ENCODE assay signal across 10 cellular contexts in the genomic region with DNA sequence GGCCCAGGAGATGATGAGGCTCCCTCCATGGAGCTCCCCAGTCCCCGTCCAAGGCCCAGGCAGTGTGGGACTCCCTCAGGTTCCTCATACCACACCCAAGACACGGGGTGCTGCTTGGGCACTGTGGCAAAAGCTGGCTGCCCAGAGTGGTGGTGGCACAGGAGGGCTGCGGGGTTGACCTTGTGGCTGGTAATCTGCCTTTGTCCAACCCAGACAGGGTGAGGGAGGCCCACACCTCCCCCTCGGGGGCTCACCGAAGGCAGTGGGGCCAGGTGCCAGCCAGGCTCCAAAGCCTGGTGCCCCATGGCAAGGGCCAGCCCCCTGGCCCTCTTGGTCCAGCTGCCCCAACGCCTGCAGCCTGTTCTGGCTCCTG. TPM values are rescaled to one million over a fixed set of nuclear protein-coding genes. Genes with fewer than 3 reads are reported as not detected.
DNase-seq lines count a peak whose midpoint lies in the region; ATAC-seq and TF ChIP-seq lines count a peak whose summit lies in the region.
"Had no signal": no experiment of that assay in that cellular context is flagged by ENCODE, and none has a peak within 500 bp of the region (broad histone marks: within the 10 kb centered on the region; RNA-seq: fewer than 3 reads in every experiment).

No MANE protein-coding gene starts in this region.

- H3K4me3 ChIP-seq in Panc1 (ENCODE audit: low read depth in 2 of 2, low read length in 2 of 2), result no peak overlapping the region
- peak overlapping the region in 1 of 2 donors; percentile 47 for H3K4me3 ChIP-seq in duodenal mucosa (ENCODE audit: low read depth in 1 of 2, low read length in 2 of 2)
- H3K4me3 ChIP-seq in muscle layer of duodenum (ENCODE audit: low read depth in 1 of 2, low read length in 2 of 2), result no peak overlapping the region
- H3K4me3 ChIP-seq in urinary bladder (ENCODE audit: low read depth, low read length), result no peak overlapping the region

- BruUV-seq in Panc1 (replicated peaks; lab: Mats Ljungman, UMichigan), result no TSS peak

- intact Hi-C loops in Panc1 (cut with micrococcal nuclease; ENCODE audit: unreplicated experiment), result no loop called here

- H3K9ac ChIP-seq in duodenal mucosa (ENCODE audit: low read depth in 1 of 2, low read length in 2 of 2), result peak overlapping the region; percentile 43 to 46

- in situ Hi-C loops in Panc1 (cut with HindIII; ENCODE audit: low pct_unique_long_range_greater_than_20kb, low sequenced_read_pairs) (no loop called here), ACHN (cut with HindIII; ENCODE audit: low pct_ligation_motif_present, low pct_unique_long_range_greater_than_20kb, low sequenced_read_pairs) (no loop called here)

- CTCF ChIA-PET in Panc1 (lab: Charles Lee), result interaction anchor here (0.7 kb wide), 1 partner anchor 135 kb away, joined by 3 read pairs; no protein-coding TSS in a partner anchor

- H3K4me1 ChIP-seq in Panc1 (ENCODE audit: control insufficient read depth, insufficient read depth, low read length), result peaks cover 41% of the 10 kb centered on the region
- H3K4me1 ChIP-seq in duodenal mucosa (ENCODE audit: control insufficient read depth in 1 of 2, insufficient read depth in 2 of 2, low read length in 2 of 2), result peaks cover 34 to 36% of the 10 kb centered on the region in 2 donors
- H3K4me1 ChIP-seq in muscle layer of duodenum (ENCODE audit: control insufficient read depth in 1 of 2, insufficient read depth in 2 of 2, low read length in 2 of 2), result peaks cover 3% of the 10 kb centered on the region in 2 donors
- H3K4me1 ChIP-seq in urinary bladder (ENCODE audit: insufficient read depth), result no peaks in the 10 kb centered on the region

- no peak for DNase-seq in Panc1 (ENCODE audit: low read depth, low spot score)
- DNase-seq in ACHN, result no peak
- no peak for DNase-seq in activated naive CD4-positive, alpha-beta T cell (lab: John Stamatoyannopoulos, UW)
- DNase-seq: activated T-cell treated with anti-CD3 and anti-CD28 coated beads, Interleukin-2, amount 50 U/mL, for 24 hours; effector memory CD4-positive, alpha-beta T cell; stimulated activated CD4-positive, alpha-beta T cell treated with anti-CD3 and anti-CD28 coated beads, Interleukin-1b, Interleukin-23, amount 100 ng/mL, for 48 hours had no signal

- WGBS in urinary bladder, result 83% methylated on average over 6 of the region's 6 CpGs

- peak; percentile 1; the same call in 1 of the 2 replicates for ATAC-seq in Panc1
- no peak for ATAC-seq in HG02763 (IDR thresholded peaks at IDR 0.05; ENCODE audit: unreplicated experiment)

- TF ChIP-seq CTCF in Panc1 (IDR thresholded peaks at IDR 0.05), result no peak

- no peaks in the 10 kb centered on the region for H3K27me3 ChIP-seq in Panc1 (ENCODE audit: control insufficient read depth, insufficient read depth, low read length)
- H3K27me3 ChIP-seq in duodenal mucosa (ENCODE audit: control insufficient read depth in 1 of 2, insufficient read depth in 2 of 2, low read length in 2 of 2), result no peaks in the 10 kb centered on the region
- no peaks in the 10 kb centered on the region for H3K27me3 ChIP-seq in muscle layer of duodenum (ENCODE audit: low read depth, low read length)

- peak overlapping the region; percentile 66 for H3K27ac ChIP-seq in Panc1 (ENCODE audit: low read length)
- peak overlapping the region; percentile 93 for H3K27ac ChIP-seq in duodenal mucosa (ENCODE audit: low read depth, low read length)
- peak overlapping the region; percentile 72 for H3K27ac ChIP-seq in muscle layer of duodenum (ENCODE audit: low read length)
- peak overlapping the region; percentile 85 for H3K27ac ChIP-seq in urinary bladder (ENCODE audit: low read depth)

- H3K36me3 ChIP-seq in Panc1 (ENCODE audit: control insufficient read depth, insufficient read depth, low read length) (no peaks in the 10 kb centered on the region), duodenal mucosa (ENCODE audit: control insufficient read depth in 1 of 2, insufficient read depth in 2 of 2, low read length in 2 of 2) (peaks cover 4 to 5% of the 10 kb centered on the region in 2 donors), muscle layer of duodenum (ENCODE audit: control insufficient read depth in 1 of 2, insufficient read depth in 2 of 2, low read length in 2 of 2) (no peaks in the 10 kb centered on the region), urinary bladder (ENCODE audit: insufficient read depth) (no peaks in the 10 kb centered on the region)

- H3K9me3 ChIP-seq in Panc1 (ENCODE audit: control insufficient read depth, insufficient read depth, low read depth, low read length) (no peaks in the 10 kb centered on the region), duodenal mucosa (ENCODE audit: control insufficient read depth in 1 of 2, low read length in 2 of 2) (no peaks in the 10 kb centered on the region), muscle layer of duodenum (ENCODE audit: control insufficient read depth in 1 of 2, low read length in 2 of 2) (peaks cover 0 to 4% of the 10 kb centered on the region in 2 donors)

- POLR2A ChIA-PET in Panc1 (lab: Charles Lee), result no interaction called here

RNA-seq across cellular contexts. Expression of a gene that starts 17.2 kb away (rescaled TPM):
- total RNA-seq in Panc1 (2021; ENCODE audit: unreplicated experiment), result 195 TPM
- 286 TPM for polyA plus RNA-seq in Panc1 (2012; ENCODE audit: insufficient read length)
- 1.1 TPM for total RNA-seq in urinary bladder
- 18.9 TPM for polyA plus RNA-seq in urinary bladder

RNA-seq across cellular contexts. Expression of a gene that starts 26.4 kb away (rescaled TPM):
- 4.6 TPM for total RNA-seq in Panc1 (2021; ENCODE audit: unreplicated experiment)
- 10.9 TPM for polyA plus RNA-seq in Panc1 (2012; ENCODE audit: insufficient read length)
- 78.6 TPM for total RNA-seq in urinary bladder
- 118 TPM for polyA plus RNA-seq in urinary bladder

Comparison
In these comparisons a context has a peak if more than half of its experiments do, and no peak if none do; other contexts are left out.
1. RNA of a gene that starts 17.2 kb away (total RNA-seq): 195 TPM in Panc1 (single experiment); 1.1 TPM in urinary bladder (single experiment); every median in the first group is over 10 times any median in the second.
2. RNA of a gene that starts 26.4 kb away (total RNA-seq): 78.6 TPM in urinary bladder (single experiment); 4.6 TPM in Panc1 (single experiment); every median in the first group is over 10 times any median in the second.
3. Peak in every context shown above with its lines, with median percentiles within 50 percentile points of each other: H3K27ac ChIP-seq.